ENCODE assay signal across 13 cellular contexts in genomic region chr5:35780236-35780635, GRCh38.
DNase-seq lines count a peak whose midpoint lies in the region; FAIRE-seq and TF ChIP-seq lines count a peak whose summit lies in the region.
"Had no signal": no experiment of that assay in that cellular context is flagged by ENCODE, and none has a peak within 500 bp of the region (broad histone marks: within the 10 kb centered on the region; RNA-seq: fewer than 3 reads in every experiment).

No MANE protein-coding gene starts in this region.

- no peaks in the 10 kb centered on the region for H3K9me3 Mint-ChIP-seq in activated CD4-positive, alpha-beta memory T cell treated with anti-CD3 and anti-CD28 coated beads, Interleukin-2, amount 10 ng/mL, durations not matched to agents 7 days and 5 days
- H3K9me3 Mint-ChIP-seq in activated naive CD8-positive, alpha-beta T cell treated with anti-CD3 and anti-CD28 coated beads for 36 hours = peaks cover 3% of the 10 kb centered on the region
- H3K9me3 Mint-ChIP-seq: mesothelial cell of epicardium had no signal

- DNase-seq in T-helper 1 cell = peak in 4 of 5 donors; percentile 17 to 57 (median 20)
- no peak for DNase-seq in activated CD4-positive, alpha-beta memory T cell treated with anti-CD3 and anti-CD28 coated beads, Interleukin-2, amount 10 ng/mL, durations not matched to agents 7 days and 5 days
- peak; percentile 40 for DNase-seq in activated naive CD8-positive, alpha-beta T cell treated with anti-CD3 and anti-CD28 coated beads for 36 hours
- DNase-seq in stimulated activated naive CD4-positive, alpha-beta T cell treated with Interleukin-2 at 50 U/mL for 16 hours (lab: John Stamatoyannopoulos, UW) = peak; percentile 25
- no peak for DNase-seq in HEK293T (ENCODE audit: extremely low spot score)
- no peak for DNase-seq in midbrain (lab: John Stamatoyannopoulos, UW)
- DNase-seq in urothelium cell line (ENCODE audit: low spot score) = no peak
- DNase-seq: NCI-H187 treated with DMSO at 0.1 percent for 48 hours, NCI-H82, occipital lobe had no signal

- POLR2A ChIA-PET in activated CD4-positive, alpha-beta memory T cell treated with anti-CD3 and anti-CD28 coated beads, Interleukin-2, amount 10 ng/mL, durations not matched to agents 7 days and 5 days (lab: Charles Lee) = interaction anchor here (0.9 to 11.2 kb wide), 15 partner anchors 10 to 163 kb away, joined by 3 to 158 read pairs (median 6); partner anchors contain the start of genes IL7R and SPEF2
- POLR2A ChIA-PET in HEK293T (lab: Yijun Ruan, JAX) = no interaction called here

- H3K4me3 Mint-ChIP-seq in activated CD4-positive, alpha-beta memory T cell treated with anti-CD3 and anti-CD28 coated beads, Interleukin-2, amount 10 ng/mL, durations not matched to agents 7 days and 5 days = peak overlapping the region; percentile 20
- peak overlapping the region; percentile 65 for H3K4me3 Mint-ChIP-seq in activated naive CD8-positive, alpha-beta T cell treated with anti-CD3 and anti-CD28 coated beads for 36 hours
- H3K4me3 Mint-ChIP-seq: CD14-positive monocyte, mesothelial cell of epicardium had no signal

- H3K4me1 Mint-ChIP-seq in activated CD4-positive, alpha-beta memory T cell treated with anti-CD3 and anti-CD28 coated beads, Interleukin-2, amount 10 ng/mL, durations not matched to agents 7 days and 5 days = peaks cover 79% of the 10 kb centered on the region
- H3K4me1 Mint-ChIP-seq in activated naive CD8-positive, alpha-beta T cell treated with anti-CD3 and anti-CD28 coated beads for 36 hours = peaks cover 67% of the 10 kb centered on the region

- H3K27ac Mint-ChIP-seq in activated CD4-positive, alpha-beta memory T cell treated with anti-CD3 and anti-CD28 coated beads, Interleukin-2, amount 10 ng/mL, durations not matched to agents 7 days and 5 days = peak overlapping the region; percentile 77
- peak overlapping the region; percentile 90 for H3K27ac Mint-ChIP-seq in activated naive CD8-positive, alpha-beta T cell treated with anti-CD3 and anti-CD28 coated beads for 36 hours
- H3K27ac Mint-ChIP-seq: CD14-positive monocyte, mesothelial cell of epicardium had no signal

- FAIRE-seq in urothelium cell line (lab: Jason Lieb, UNC) = no peak
- FAIRE-seq: GM12878 had no signal

- CTCF ChIA-PET in activated CD4-positive, alpha-beta memory T cell treated with anti-CD3 and anti-CD28 coated beads, Interleukin-2, amount 10 ng/mL, durations not matched to agents 7 days and 5 days (lab: Charles Lee) = interaction anchor here (1.1 to 11.5 kb wide), 8 partner anchors 15 to 162 kb away, joined by 3 to 124 read pairs (median 5); partner anchors contain the start of genes IL7R and SPEF2
- CTCF ChIA-PET in HEK293T (lab: Yijun Ruan, JAX) = no interaction called here

- no peaks in the 10 kb centered on the region for H3K27me3 Mint-ChIP-seq in activated CD4-positive, alpha-beta memory T cell treated with anti-CD3 and anti-CD28 coated beads, Interleukin-2, amount 10 ng/mL, durations not matched to agents 7 days and 5 days
- H3K27me3 Mint-ChIP-seq in activated naive CD8-positive, alpha-beta T cell treated with anti-CD3 and anti-CD28 coated beads for 36 hours = no peaks in the 10 kb centered on the region

- H3K36me3 Mint-ChIP-seq in activated CD4-positive, alpha-beta memory T cell treated with anti-CD3 and anti-CD28 coated beads, Interleukin-2, amount 10 ng/mL, durations not matched to agents 7 days and 5 days (ENCODE audit: low read depth) = no peaks in the 10 kb centered on the region
- H3K36me3 Mint-ChIP-seq in activated naive CD8-positive, alpha-beta T cell treated with anti-CD3 and anti-CD28 coated beads for 36 hours = peaks cover 10% of the 10 kb centered on the region
- H3K36me3 Mint-ChIP-seq: CD14-positive monocyte, mesothelial cell of epicardium had no signal

TF ChIP-seq in HEK293T, 16 proteins besides CTCF, POLR2A, EP300 and RAD21:
- TF ChIP-seq SUZ12 (IDR thresholded peaks at IDR 0.05) = no peak
- no peak for TF ChIP-seq SP1 (IDR thresholded peaks at IDR 0.05)
- no peak for TF ChIP-seq L3MBTL2 (conservative IDR thresholded peaks at IDR 0.05)
- no peak for TF ChIP-seq CTBP1 (IDR thresholded peaks at IDR 0.05; ENCODE audit: borderline replicate concordance)
- TF ChIP-seq ZNF384 (IDR thresholded peaks at IDR 0.05) = no peak
- TF ChIP-seq TARDBP (IDR thresholded peaks at IDR 0.05) = no peak
- TF ChIP-seq ARNT (IDR thresholded peaks at IDR 0.05) = no peak
- no peak for TF ChIP-seq LEF1 (IDR thresholded peaks at IDR 0.05; ENCODE audit: borderline replicate concordance)
- no peak for TF ChIP-seq ELF4 (IDR thresholded peaks at IDR 0.05)
- no peak for TF ChIP-seq HDGF (IDR thresholded peaks at IDR 0.05; ENCODE audit: borderline replicate concordance)
- TF ChIP-seq FOXK2 (IDR thresholded peaks at IDR 0.05) = no peak
- no peak for TF ChIP-seq FOXA1 (IDR thresholded peaks at IDR 0.05)
- TF ChIP-seq NFRKB (IDR thresholded peaks at IDR 0.05) = no peak
- TF ChIP-seq BHLHE40 (IDR thresholded peaks at IDR 0.05; ENCODE audit: borderline replicate concordance) = no peak
- TF ChIP-seq FOXM1 (IDR thresholded peaks at IDR 0.05; ENCODE audit: borderline replicate concordance) = no peak
- no peak for TF ChIP-seq PKNOX1 (IDR thresholded peaks at IDR 0.05)

Comparison
In these comparisons a context has a peak if more than half of its experiments do, and no peak if none do; other contexts are left out.
1. DNase-seq: peak in T-helper 1 cell (4 of 5), activated naive CD8-positive, alpha-beta T cell treated with anti-CD3 and anti-CD28 coated beads for 36 hours (single experiment) and stimulated activated naive CD4-positive, alpha-beta T cell treated with Interleukin-2 at 50 U/mL for 16 hours (single experiment); none in activated CD4-positive, alpha-beta memory T cell treated with anti-CD3 and anti-CD28 coated beads, Interleukin-2, amount 10 ng/mL, durations not matched to agents 7 days and 5 days (single experiment), HEK293T (single experiment), midbrain (single experiment) and urothelium cell line (single experiment).